9 cellular contexts compared by ENCODE assay signal in genomic region chr17:40791808-40792436, GRCh38. TPM values are rescaled to one million over a fixed set of nuclear protein-coding genes. Genes with fewer than 3 reads are reported as not detected.
A peak's percentile ranks its signal among the peaks of the same experiment; 100 is the strongest.
DNase-seq lines count a peak whose midpoint lies in the region; ATAC-seq and TF ChIP-seq lines count a peak whose summit lies in the region.
"Had no signal": no experiment of that assay in that cellular context is flagged by ENCODE, and none has a peak within 500 bp of the region (broad histone marks: within the 10 kb centered on the region; RNA-seq: fewer than 3 reads in every experiment).

No MANE protein-coding gene starts in this region.

- no peak overlapping the region for H4K8ac ChIP-seq in mesenchymal stem cell (ENCODE audit: low read length)

- no peak for DNase-seq in CD14-positive monocyte (ENCODE audit: low spot score)
- DNase-seq in M059J (ENCODE audit: low read depth) = peak; percentile 39
- DNase-seq in cerebellar cortex (ENCODE audit: low spot score) = peak; percentile 55
- DNase-seq in mesenchymal stem cell = peak; percentile 35
- no peak for DNase-seq in nucleus accumbens (lab: John Stamatoyannopoulos, UW)
- DNase-seq in GM19238 (ENCODE audit: insufficient read length, low spot score) = no peak

- no peaks in the 10 kb centered on the region for H3K36me3 ChIP-seq in mesenchymal stem cell (ENCODE audit: control insufficient read depth in 1 of 2, insufficient read depth in 2 of 2, low read depth in 1 of 2, low read length in 2 of 2)
- H3K36me3 ChIP-seq: HAP-1 had no signal

- no peaks in the 10 kb centered on the region for H3K79me1 ChIP-seq in mesenchymal stem cell (replicated peaks; ENCODE audit: low read length, poor library complexity, severe bottlenecking)

- no peak overlapping the region for H2AK5ac ChIP-seq in mesenchymal stem cell (ENCODE audit: low read length, severe bottlenecking)

- no peak overlapping the region for H2BK15ac ChIP-seq in mesenchymal stem cell (ENCODE audit: low read depth, poor library complexity, severe bottlenecking)

- H3K9me3 Mint-ChIP-seq in CD14-positive monocyte = no peaks in the 10 kb centered on the region

- no peak overlapping the region for H3K4ac ChIP-seq in mesenchymal stem cell (ENCODE audit: low read depth in 1 of 2, low read length in 2 of 2)

- peaks cover 0 to 18% of the 10 kb centered on the region in 2 experiments for H3K27me3 ChIP-seq in mesenchymal stem cell (ENCODE audit: control insufficient read depth in 1 of 2, insufficient read depth in 1 of 2, low read length in 2 of 2)

- WGBS in mesenchymal stem cell = 48% methylated on average over 3 of the region's 5 CpGs

- peak overlapping the region; percentile 39 for H3K9ac ChIP-seq in mesenchymal stem cell (ENCODE audit: low read length)

- H2BK120ac ChIP-seq in mesenchymal stem cell (ENCODE audit: low read depth, low read length) = no peak overlapping the region

- no peak overlapping the region for H3K27ac ChIP-seq in mesenchymal stem cell (ENCODE audit: low read length, poor library complexity, severe bottlenecking)

- peak; percentile 11 for TF ChIP-seq CTCF in CD14-positive monocyte (IDR thresholded peaks at IDR 0.05)

- H3K14ac ChIP-seq in mesenchymal stem cell (ENCODE audit: low read length in 2 of 2) = no peak overlapping the region

- H3K27me3 Mint-ChIP-seq in CD14-positive monocyte (ENCODE audit: low read depth in 3 of 3) = peaks cover 14 to 32% (median 22%) of the 10 kb centered on the region in 3 donors

- H3K4me2 ChIP-seq in mesenchymal stem cell (ENCODE audit: low read length, poor library complexity, severe bottlenecking) = no peak overlapping the region

- H3K23ac ChIP-seq in mesenchymal stem cell (ENCODE audit: low read length in 2 of 2) = no peak overlapping the region

- no peak overlapping the region for H3K4me3 Mint-ChIP-seq in CD14-positive monocyte

- H3K4me3 ChIP-seq in mesenchymal stem cell (ENCODE audit: insufficient read depth in 1 of 2, low read depth in 1 of 2, low read length in 2 of 2) = no peak overlapping the region
- H3K4me3 ChIP-seq: HAP-1 had no signal

- H2BK12ac ChIP-seq in mesenchymal stem cell (ENCODE audit: low read length in 2 of 2) = no peak overlapping the region

- no peak overlapping the region for H4K91ac ChIP-seq in mesenchymal stem cell (ENCODE audit: low read length)

- no peak overlapping the region for H3K27ac Mint-ChIP-seq in CD14-positive monocyte

- no peaks in the 10 kb centered on the region for H3K4me1 Mint-ChIP-seq in CD14-positive monocyte

- no peaks in the 10 kb centered on the region for H3K36me3 Mint-ChIP-seq in CD14-positive monocyte

- ATAC-seq in GM18870 (IDR thresholded peaks at IDR 0.05; ENCODE audit: unreplicated experiment) = no peak
- ATAC-seq in GM21723 (IDR thresholded peaks at IDR 0.05; ENCODE audit: unreplicated experiment) = no peak

- H3K9me3 ChIP-seq in mesenchymal stem cell (ENCODE audit: control insufficient read depth, low read length) = no peaks in the 10 kb centered on the region
- H3K9me3 ChIP-seq: HAP-1 had no signal

- no peak overlapping the region for H3K18ac ChIP-seq in mesenchymal stem cell (ENCODE audit: low read depth in 1 of 2, low read length in 2 of 2)

- no peak overlapping the region for H2BK5ac ChIP-seq in mesenchymal stem cell (ENCODE audit: low read depth, low read length, poor library complexity, severe bottlenecking)

- no peak overlapping the region for H2AFZ ChIP-seq in mesenchymal stem cell (ENCODE audit: low read depth, low read length)

- intact Hi-C loops in CD14-positive monocyte (cut with micrococcal nuclease) = no loop called here

- H3K4me1 ChIP-seq in mesenchymal stem cell (ENCODE audit: control insufficient read depth, insufficient read depth, low read depth, low read length) = no peaks in the 10 kb centered on the region
- H3K4me1 ChIP-seq: HAP-1 had no signal

RNA-seq across cellular contexts. Expression of gene KRT28, which starts 7.8 kb away (rescaled TPM):
- polyA plus RNA-seq in CD14-positive monocyte = not detected
- total RNA-seq in M059J (2014; rRNA removed; shearing (Covaris generic)) = not detected in 2 replicates
- not detected for polyA plus RNA-seq in mesenchymal stem cell (2013, experiment 1 of 2)
- polyA plus RNA-seq in mesenchymal stem cell (2013, experiment 2 of 2) = not detected

RNA-seq across cellular contexts. Expression of gene KRT27, which starts 9.6 kb away (rescaled TPM):
- polyA plus RNA-seq in CD14-positive monocyte = not detected
- not detected in 2 replicates for total RNA-seq in M059J (2014; rRNA removed; shearing (Covaris generic))
- polyA plus RNA-seq in mesenchymal stem cell (2013, experiment 1 of 2) = not detected
- polyA plus RNA-seq in mesenchymal stem cell (2013, experiment 2 of 2) = not detected

RNA-seq across cellular contexts. Expression of gene KRT26, which starts 19.9 kb away (rescaled TPM):
- polyA plus RNA-seq in CD14-positive monocyte = not detected
- not detected in 2 replicates for total RNA-seq in M059J (2014; rRNA removed; shearing (Covaris generic))
- polyA plus RNA-seq in mesenchymal stem cell (2013, experiment 1 of 2) = not detected
- polyA plus RNA-seq in mesenchymal stem cell (2013, experiment 2 of 2) = not detected

RNA-seq across cellular contexts. Expression of gene KRT10, which starts 30.5 kb away (rescaled TPM):
- polyA plus RNA-seq in CD14-positive monocyte = 10 to 100 TPM; 58.7 to 79.1 TPM
- 42.0 and 66.9 TPM in 2 replicates for total RNA-seq in M059J (2014; rRNA removed; shearing (Covaris generic))
- 81.8 TPM for polyA plus RNA-seq in mesenchymal stem cell (2013, experiment 1 of 2)
- polyA plus RNA-seq in mesenchymal stem cell (2013, experiment 2 of 2) = 88.0 TPM

RNA-seq across cellular contexts. Expression of gene KRT25, which starts 36.8 kb away (rescaled TPM):
- polyA plus RNA-seq in CD14-positive monocyte = not detected
- not detected in 2 replicates for total RNA-seq in M059J (2014; rRNA removed; shearing (Covaris generic))
- polyA plus RNA-seq in mesenchymal stem cell (2013, experiment 1 of 2) = not detected
- polyA plus RNA-seq in mesenchymal stem cell (2013, experiment 2 of 2) = not detected

Comparison
In these comparisons a context has a peak if more than half of its experiments do, and no peak if none do; other contexts are left out.
1. DNase-seq: peak in M059J (single experiment), cerebellar cortex (single experiment) and mesenchymal stem cell (single experiment); none in CD14-positive monocyte (single experiment), nucleus accumbens (0 of 56) and GM19238 (single experiment).